10 cellular contexts compared by ENCODE assay signal in genomic region chr3:50587806-50588758, GRCh38. TPM values are rescaled to one million over a fixed set of nuclear protein-coding genes. Genes with fewer than 3 reads are reported as not detected.
A peak's percentile ranks its signal among the peaks of the same experiment; 100 is the strongest.
DNase-seq lines count a peak whose midpoint lies in the region; ATAC-seq and TF ChIP-seq lines count a peak whose summit lies in the region.
"Had no signal": no experiment of that assay in that cellular context is flagged by ENCODE, and none has a peak within 500 bp of the region (broad histone marks: within the 10 kb centered on the region; RNA-seq: fewer than 3 reads in every experiment).

No MANE protein-coding gene starts in this region.

- H3K9me3 ChIP-seq in ovary (no peaks in the 10 kb centered on the region), body of pancreas (no peaks in the 10 kb centered on the region)
- H3K9me3 ChIP-seq: SK-N-SH, uterus had no signal

- peak overlapping the region; percentile 95 for H3K27ac Mint-ChIP-seq in activated CD4-positive, alpha-beta T cell treated with anti-CD3 and anti-CD28 coated beads, Interleukin-2, amount 10 ng/mL, durations not matched to agents 24 days and 14 days
- peak overlapping the region; percentile 98 for H3K27ac Mint-ChIP-seq in dendritic cell treated with granulocyte-macrophage colony-stimulating factor and Interleukin-4, amounts not matched to agents 40 ng/mL and 50 ng/mL, for 4 days

- peak; percentile 36 for ATAC-seq in GM21447 (IDR thresholded peaks at IDR 0.05; ENCODE audit: unreplicated experiment)
- no peak for ATAC-seq in body of pancreas
- ATAC-seq in HG03025 (IDR thresholded peaks at IDR 0.05; ENCODE audit: low FRiP score, unreplicated experiment) = no peak
- no peak for ATAC-seq in HG02642 (IDR thresholded peaks at IDR 0.05; ENCODE audit: poor library complexity, unreplicated experiment)

- H3K27me3 ChIP-seq in ovary (no peaks in the 10 kb centered on the region), body of pancreas (no peaks in the 10 kb centered on the region)
- H3K27me3 ChIP-seq: uterus had no signal

- peaks cover 10% of the 10 kb centered on the region for H3K4me1 ChIP-seq in ovary (ENCODE audit: insufficient read depth)
- peaks cover 84% of the 10 kb centered on the region for H3K4me1 ChIP-seq in body of pancreas
- H3K4me1 ChIP-seq: uterus had no signal

- no peak overlapping the region for H3K4me3 ChIP-seq in ovary
- no peak overlapping the region for H3K4me3 ChIP-seq in body of pancreas
- H3K4me3 ChIP-seq: uterus had no signal

- peaks cover 79% of the 10 kb centered on the region for H3K4me1 Mint-ChIP-seq in activated CD4-positive, alpha-beta T cell treated with anti-CD3 and anti-CD28 coated beads, Interleukin-2, amount 10 ng/mL, durations not matched to agents 24 days and 14 days
- H3K4me1 Mint-ChIP-seq in dendritic cell treated with granulocyte-macrophage colony-stimulating factor and Interleukin-4, amounts not matched to agents 40 ng/mL and 50 ng/mL, for 4 days (ENCODE audit: low read depth) = peaks cover 96% of the 10 kb centered on the region

- TF ChIP-seq EP300 in ovary (IDR thresholded peaks at IDR 0.05) = no peak

- intact Hi-C loops in activated CD4-positive, alpha-beta T cell treated with anti-CD3 and anti-CD28 coated beads, Interleukin-2, amount 10 ng/mL, durations not matched to agents 24 days and 14 days (cut with micrococcal nuclease) = loop anchor here (1.0 kb wide), 1 partner anchor 15 kb away; no protein-coding TSS in a partner anchor
- intact Hi-C loops in dendritic cell treated with granulocyte-macrophage colony-stimulating factor and Interleukin-4, amounts not matched to agents 40 ng/mL and 50 ng/mL, for 4 days (cut with micrococcal nuclease) = no loop called here
- intact Hi-C loops in ovary (cut with DNase I) = no loop called here
- intact Hi-C loops in body of pancreas (cut with DNase I) = no loop called here

- H3K36me3 ChIP-seq in ovary = no peaks in the 10 kb centered on the region
- H3K36me3 ChIP-seq in body of pancreas (replicated peaks in 1 of 2; ENCODE audit: insufficient read depth in 1 of 2, low read depth in 2 of 2) = no peaks in the 10 kb centered on the region
- H3K36me3 ChIP-seq: uterus had no signal

- no peak for TF ChIP-seq CTCF in ovary (IDR thresholded peaks at IDR 0.05)
- no peak for TF ChIP-seq CTCF in body of pancreas (IDR thresholded peaks at IDR 0.05)

- peak overlapping the region; percentile 72 for H3K4me3 Mint-ChIP-seq in activated CD4-positive, alpha-beta T cell treated with anti-CD3 and anti-CD28 coated beads, Interleukin-2, amount 10 ng/mL, durations not matched to agents 24 days and 14 days
- H3K4me3 Mint-ChIP-seq in dendritic cell treated with granulocyte-macrophage colony-stimulating factor and Interleukin-4, amounts not matched to agents 40 ng/mL and 50 ng/mL, for 4 days = peak overlapping the region; percentile 35

- no peaks in the 10 kb centered on the region for H3K9me3 Mint-ChIP-seq in activated CD4-positive, alpha-beta T cell treated with anti-CD3 and anti-CD28 coated beads, Interleukin-2, amount 10 ng/mL, durations not matched to agents 24 days and 14 days
- no peaks in the 10 kb centered on the region for H3K9me3 Mint-ChIP-seq in dendritic cell treated with granulocyte-macrophage colony-stimulating factor and Interleukin-4, amounts not matched to agents 40 ng/mL and 50 ng/mL, for 4 days

- 42 to 49% (median 43%) methylated on average over 17 of the region's 17 CpGs for WGBS in ovary, 3 donors
- WGBS in body of pancreas, 2 donors = 51 to 60% methylated on average over 12 to 17 of the region's 17 CpGs

- no peaks in the 10 kb centered on the region for H3K27me3 Mint-ChIP-seq in activated CD4-positive, alpha-beta T cell treated with anti-CD3 and anti-CD28 coated beads, Interleukin-2, amount 10 ng/mL, durations not matched to agents 24 days and 14 days
- H3K27me3 Mint-ChIP-seq in dendritic cell treated with granulocyte-macrophage colony-stimulating factor and Interleukin-4, amounts not matched to agents 40 ng/mL and 50 ng/mL, for 4 days = no peaks in the 10 kb centered on the region

- H3K27ac ChIP-seq in ovary = peak overlapping the region in 1 of 2 donors; percentile 39
- H3K27ac ChIP-seq in body of pancreas = no peak overlapping the region
- H3K27ac ChIP-seq: uterus had no signal

- TF ChIP-seq POLR2A in ovary (IDR thresholded peaks at IDR 0.05) (no peak), body of pancreas (IDR thresholded peaks at IDR 0.05) (no peak)

- peak; percentile 89 for DNase-seq in activated CD4-positive, alpha-beta T cell treated with anti-CD3 and anti-CD28 coated beads, Interleukin-2, amount 10 ng/mL, durations not matched to agents 24 days and 14 days
- DNase-seq in stimulated activated CD8-positive, alpha-beta memory T cell treated with anti-CD3 and anti-CD28 coated beads, Interleukin-2, amount 100 ng/mL, for 48 hours (ENCODE audit: low read depth in 2 of 2) = peak; percentile 73 to 82
- DNase-seq in ovary (no peak), body of pancreas (no peak)
- DNase-seq: SK-N-SH, uterus had no signal

- peaks cover 43% of the 10 kb centered on the region for H3K36me3 Mint-ChIP-seq in activated CD4-positive, alpha-beta T cell treated with anti-CD3 and anti-CD28 coated beads, Interleukin-2, amount 10 ng/mL, durations not matched to agents 24 days and 14 days (ENCODE audit: low read depth)
- H3K36me3 Mint-ChIP-seq in dendritic cell treated with granulocyte-macrophage colony-stimulating factor and Interleukin-4, amounts not matched to agents 40 ng/mL and 50 ng/mL, for 4 days (ENCODE audit: low read depth) = peaks cover 31% of the 10 kb centered on the region

RNA-seq across cellular contexts. Expression of gene HEMK1, which starts 18.8 kb away (rescaled TPM):
- total RNA-seq in activated CD4-positive, alpha-beta T cell treated with anti-CD3 and anti-CD28 coated beads, Interleukin-2, amount 10 ng/mL, durations not matched to agents 24 days and 14 days = 62.9 and 66.0 TPM in 2 replicates
- total RNA-seq in ovary = 10 to 100 TPM in 5 of 7 donors, 1 to 10 TPM in 2; 6.8 to 35.3 (median 24.7) TPM
- 10 to 100 TPM in 1 of 2 donors, 1 to 10 TPM in 1; 7.7 to 17.3 TPM for polyA plus RNA-seq in ovary
- 1 to 10 TPM; 6.7 to 9.6 TPM for total RNA-seq in body of pancreas

RNA-seq across cellular contexts. Expression of gene C3orf18, which starts 20.5 kb away (rescaled TPM):
- total RNA-seq in activated CD4-positive, alpha-beta T cell treated with anti-CD3 and anti-CD28 coated beads, Interleukin-2, amount 10 ng/mL, durations not matched to agents 24 days and 14 days = 32.6 and 35.4 TPM in 2 replicates
- total RNA-seq in ovary = 10 to 100 TPM; 10.7 to 24.1 (median 17.7) TPM
- polyA plus RNA-seq in ovary = 10 to 100 TPM; 13.0 to 17.5 TPM
- 10 to 100 TPM in 1 of 2 donors, 1 to 10 TPM in 1; 6.3 to 11.4 TPM for total RNA-seq in body of pancreas

RNA-seq across cellular contexts. Expression of gene CISH, which starts 23.5 kb away (rescaled TPM):
- total RNA-seq in activated CD4-positive, alpha-beta T cell treated with anti-CD3 and anti-CD28 coated beads, Interleukin-2, amount 10 ng/mL, durations not matched to agents 24 days and 14 days = 359 and 361 TPM in 2 replicates
- total RNA-seq in ovary (10 to 100 TPM in 6 of 7 donors, 1 to 10 TPM in 1; 6.2 to 28.0 (median 24.7) TPM), body of pancreas (10 to 100 TPM in 1 of 2 donors, 1 to 10 TPM in 1; 4.9 to 19.8 TPM)
- polyA plus RNA-seq in ovary = 10 to 100 TPM in 1 of 2 donors, 1 to 10 TPM in 1; 6.5 to 21.9 TPM

RNA-seq across cellular contexts. Expression of gene MAPKAPK3, which starts 28.9 kb away (rescaled TPM):
- 199 and 207 TPM in 2 replicates for total RNA-seq in activated CD4-positive, alpha-beta T cell treated with anti-CD3 and anti-CD28 coated beads, Interleukin-2, amount 10 ng/mL, durations not matched to agents 24 days and 14 days
- total RNA-seq in ovary (10 to 100 TPM; 16.9 to 34.6 (median 29.3) TPM), body of pancreas (10 to 100 TPM; 23.6 to 29.3 TPM)
- polyA plus RNA-seq in ovary = 10 to 100 TPM; 15.8 to 44.7 TPM

Comparison
In these comparisons a context has a peak if more than half of its experiments do, and no peak if none do; other contexts are left out.
1. DNase-seq: peak in activated CD4-positive, alpha-beta T cell treated with anti-CD3 and anti-CD28 coated beads, Interleukin-2, amount 10 ng/mL, durations not matched to agents 24 days and 14 days (single experiment) and stimulated activated CD8-positive, alpha-beta memory T cell treated with anti-CD3 and anti-CD28 coated beads, Interleukin-2, amount 100 ng/mL, for 48 hours (2 of 2); none in ovary (0 of 5) and body of pancreas (0 of 4).
2. RNA of gene CISH, which starts 23.5 kb away (total RNA-seq): 359 to 361 TPM in activated CD4-positive, alpha-beta T cell treated with anti-CD3 and anti-CD28 coated beads, Interleukin-2, amount 10 ng/mL, durations not matched to agents 24 days and 14 days; 6.2 to 28.0 TPM in ovary and 4.9 to 19.8 TPM in body of pancreas; every median in the first group is over 10 times any median in the second.